21 cellular contexts compared by ENCODE assay signal in the genomic region with DNA sequence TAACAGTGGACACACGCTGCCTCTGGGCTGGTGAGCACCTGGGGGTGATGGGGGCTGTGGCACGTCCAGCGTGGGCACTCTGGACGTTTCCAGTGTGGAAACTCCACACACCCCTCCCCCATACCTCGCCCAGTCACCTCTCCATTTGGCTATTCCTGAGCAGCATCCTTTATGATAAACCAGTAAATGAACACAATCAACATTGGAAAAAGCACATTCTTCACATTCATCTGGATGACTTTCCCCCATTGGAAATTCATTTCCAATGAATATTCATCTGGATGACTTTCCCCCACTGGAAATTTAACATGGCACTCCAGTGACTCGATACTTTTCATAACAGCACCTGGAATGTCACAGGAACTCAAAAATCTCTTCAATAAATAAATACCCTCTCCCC.
DNase-seq lines count a peak whose midpoint lies in the region; ATAC-seq, FAIRE-seq and TF ChIP-seq lines count a peak whose summit lies in the region.
"Had no signal": no experiment of that assay in that cellular context is flagged by ENCODE, and none has a peak within 500 bp of the region (broad histone marks: within the 10 kb centered on the region; RNA-seq: fewer than 3 reads in every experiment).

No MANE protein-coding gene starts in this region.

- H3K4me1 ChIP-seq in H1 (replicated peaks in 1 of 4; ENCODE audit: control insufficient read depth in 3 of 4, insufficient read depth in 4 of 4, low read length in 3 of 4), result peaks cover 0 to 6% (median 3%) of the 10 kb centered on the region in 4 experiments; a peak in 2 of 7 replicates
- H3K4me1 ChIP-seq in mammary epithelial cell (ENCODE audit: insufficient read depth, low read length), result no peaks in the 10 kb centered on the region
- H3K4me1 ChIP-seq: SJCRH30 had no signal

- 88% methylated on average over 6 of the region's 6 CpGs; no CpG with 5 or more reads in 1 of the 2 experiments for WGBS in H1 (ENCODE audit: extremely low coverage in 1 of 2, insufficient coverage in 1 of 2, insufficient read length in 1 of 2, insufficient replicate concordance in 2 of 2, low coverage in 1 of 2, low lambda C conversion rate in 2 of 2, missing lambda C conversion rate in 1 of 2), 2 experiments
- WGBS in mammary epithelial cell (ENCODE audit: low coverage, missing lambda C conversion rate), result 94% methylated on average over 5 of the region's 6 CpGs

- no peak overlapping the region for H3K14ac ChIP-seq in H1 (ENCODE audit: insufficient read length)

- H3K18ac ChIP-seq in H1 (ENCODE audit: extremely low read depth, low read length), result no peak overlapping the region

- H3K27ac Mint-ChIP-seq in activated naive CD4-positive, alpha-beta T cell treated with anti-CD3 and anti-CD28 coated beads, Interleukin-2, amount 50 U/mL, for 24 hours, result peak overlapping the region; percentile 8
- H3K27ac Mint-ChIP-seq in mesothelial cell of epicardium, result peak overlapping the region; percentile 71
- H3K27ac Mint-ChIP-seq: CD8-positive, alpha-beta memory T cell had no signal

- no peak overlapping the region for H3K56ac ChIP-seq in H1 (replicated peaks; ENCODE audit: insufficient read length, low read depth, low read length)

- intact Hi-C loops in mammary epithelial cell (cut with micrococcal nuclease), result no loop called here

- H2BK5ac ChIP-seq in H1 (ENCODE audit: low read depth, low read length), result 0 out of 2 replicates have a peak overlapping the region, but pooled peaks have one; percentile 69

- no peak overlapping the region for H3K9ac ChIP-seq in H1 (replicated peaks in 1 of 4; ENCODE audit: extremely low read depth in 1 of 4, low read depth in 3 of 4, low read length in 3 of 4)
- no peak overlapping the region for H3K9ac ChIP-seq in mammary epithelial cell (ENCODE audit: insufficient read depth, low read length)

- dilution Hi-C loops in mammary epithelial cell (cut with HindIII; ENCODE audit: low sequenced_read_pairs), result no loop called here

- POLR2A ChIA-PET in H1 (lab: Charles Lee; ENCODE audit: partially characterized antibody), result no interaction called here

- TF ChIP-seq RAD21 in H1 (IDR thresholded peaks at IDR 0.05 in 1 of 2, conservative IDR thresholded peaks at IDR 0.05 in 1 of 2; ENCODE audit: low read depth in 2 of 2, low read length in 2 of 2), result no peak

- TF ChIP-seq EP300 in H1 (IDR thresholded peaks at IDR 0.05; ENCODE audit: borderline replicate concordance in 1 of 2, low read depth in 2 of 2, low read length in 2 of 2), result no peak

- H3K79me1 ChIP-seq in H1 (ENCODE audit: low read depth, low read length), result no peaks in the 10 kb centered on the region

- TF ChIP-seq CTCF in H1 (IDR thresholded peaks at IDR 0.05; ENCODE audit: control extremely low read depth in 1 of 3, insufficient read depth in 1 of 3, low read depth in 1 of 3, low read length in 3 of 3), result no peak
- TF ChIP-seq CTCF in mesothelial cell of epicardium (IDR thresholded peaks at IDR 0.05; ENCODE audit: unreplicated experiment), result no peak
- no peak for TF ChIP-seq CTCF in mammary epithelial cell (conservative IDR thresholded peaks at IDR 0.05 in 1 of 2, IDR thresholded peaks at IDR 0.05 in 1 of 2; ENCODE audit: extremely low read depth in 1 of 2, insufficient read depth in 1 of 2, low read depth in 1 of 2, low read length in 2 of 2)

- H3K23ac ChIP-seq in H1 (ENCODE audit: insufficient read length), result no peak overlapping the region

- TF ChIP-seq POLR2A in H1 (IDR thresholded peaks at IDR 0.05; ENCODE audit: control extremely low read depth in 1 of 2, low read depth in 2 of 2, low read length in 2 of 2), result no peak

- no peaks in the 10 kb centered on the region for H4K20me1 ChIP-seq in H1 (replicated peaks in 1 of 2; ENCODE audit: control insufficient read depth in 1 of 2, insufficient read depth in 2 of 2, low read length in 2 of 2)
- H4K20me1 ChIP-seq in mammary epithelial cell (ENCODE audit: insufficient read depth, low read length), result no peaks in the 10 kb centered on the region

- no peaks in the 10 kb centered on the region for H3K9me3 Mint-ChIP-seq in activated naive CD4-positive, alpha-beta T cell treated with anti-CD3 and anti-CD28 coated beads, Interleukin-2, amount 50 U/mL, for 24 hours
- no peaks in the 10 kb centered on the region for H3K9me3 Mint-ChIP-seq in mesothelial cell of epicardium
- H3K9me3 Mint-ChIP-seq: CD8-positive, alpha-beta memory T cell had no signal

- H3K4me3 ChIP-seq in H1 (ENCODE audit: extremely low read depth in 1 of 4, insufficient read depth in 2 of 4, low read depth in 3 of 4, low read length in 4 of 4), result no peak overlapping the region
- H3K4me3 ChIP-seq in mammary epithelial cell (replicated peaks in 1 of 3; ENCODE audit: insufficient read depth in 1 of 3, low read depth in 2 of 3, low read length in 3 of 3), result no peak overlapping the region
- H3K4me3 ChIP-seq: MG63, SJCRH30 had no signal

- H3K27ac ChIP-seq in H1 (ENCODE audit: low read depth, low read length) (no peak overlapping the region), mammary epithelial cell (ENCODE audit: insufficient read depth, low read depth, low read length) (no peak overlapping the region)
- H3K27ac ChIP-seq: 22Rv1, C4-2B, SJCRH30 had no signal

- H3K4me3 Mint-ChIP-seq in activated naive CD4-positive, alpha-beta T cell treated with anti-CD3 and anti-CD28 coated beads, Interleukin-2, amount 50 U/mL, for 24 hours, result no peak overlapping the region
- H3K4me3 Mint-ChIP-seq in mesothelial cell of epicardium, result no peak overlapping the region
- H3K4me3 Mint-ChIP-seq: CD8-positive, alpha-beta memory T cell had no signal

- peaks cover 27% of the 10 kb centered on the region for H3K36me3 Mint-ChIP-seq in activated naive CD4-positive, alpha-beta T cell treated with anti-CD3 and anti-CD28 coated beads, Interleukin-2, amount 50 U/mL, for 24 hours
- H3K36me3 Mint-ChIP-seq in mesothelial cell of epicardium, result peaks cover 9% of the 10 kb centered on the region

- no peak overlapping the region for H4K5ac ChIP-seq in H1 (ENCODE audit: insufficient read length, low read depth, low read length)

- H3K36me3 ChIP-seq in H1 (ENCODE audit: control insufficient read depth in 2 of 4, insufficient read depth in 4 of 4, low read length in 3 of 4), result no peaks in the 10 kb centered on the region; a peak in 1 of 8 replicates
- no peaks in the 10 kb centered on the region for H3K36me3 ChIP-seq in mammary epithelial cell (ENCODE audit: insufficient read depth, low read length)
- H3K36me3 ChIP-seq: MG63, SJCRH30 had no signal

- DNase-seq in activated naive CD4-positive, alpha-beta T cell treated with Interleukin-2 at 50 U/mL for 16 hours, result no peak
- DNase-seq in H1 (ENCODE audit: low read depth in 1 of 2, low spot score in 2 of 2) (no peak), mesothelial cell of epicardium (ENCODE audit: low spot score in 2 of 2, unreplicated experiment in 2 of 2) (no peak), mammary epithelial cell (no peak), middle frontal gyrus (ENCODE audit: extremely low spot score, low spot score) (no peak), hypothalamus (lab: John Stamatoyannopoulos, UW) (no peak)
- DNase-seq: Calu3, DMS153, GDM1, HCEC 1CT, MG63, NCI-H1417 treated with DMSO at 0.1 percent for 48 hours, NCI-H187, NCI-H526, SJCRH30 had no signal

- H2BK20ac ChIP-seq in H1 (ENCODE audit: low read length), result no peak overlapping the region

- H3K27me3 ChIP-seq in H1 (replicated peaks in 1 of 4; ENCODE audit: control insufficient read depth in 3 of 4, extremely low read depth in 1 of 4, insufficient read depth in 3 of 4, low read length in 3 of 4), result no peaks in the 10 kb centered on the region; a peak in 1 of 7 replicates
- no peaks in the 10 kb centered on the region for H3K27me3 ChIP-seq in mammary epithelial cell (ENCODE audit: insufficient read depth, low read length)
- H3K27me3 ChIP-seq: MG63, SJCRH30 had no signal

- no TSS peak for BruUV-seq in mammary epithelial cell (replicated peaks; lab: Mats Ljungman, UMichigan)

- H2AK5ac ChIP-seq in H1 (ENCODE audit: low read depth, low read length), result no peak overlapping the region

- no peak overlapping the region for H3K4me2 ChIP-seq in H1 (ENCODE audit: insufficient read depth in 1 of 2, low read depth in 2 of 2, low read length in 2 of 2)
- H3K4me2 ChIP-seq in mammary epithelial cell (ENCODE audit: insufficient read depth, low read depth, low read length), result no peak overlapping the region

- H3K79me2 ChIP-seq in H1 (ENCODE audit: control insufficient read depth in 1 of 2, insufficient read depth in 2 of 2, low read length in 2 of 2), result no peaks in the 10 kb centered on the region
- H3K79me2 ChIP-seq in mammary epithelial cell (ENCODE audit: insufficient read depth, low read length), result no peaks in the 10 kb centered on the region

- H4K91ac ChIP-seq in H1 (replicated peaks; ENCODE audit: insufficient read length, low read length), result no peak overlapping the region

- FAIRE-seq in H1 (lab: Jason Lieb, UNC), result peak; percentile 13
- FAIRE-seq: GM19239 had no signal

- no peaks in the 10 kb centered on the region for H3K9me3 ChIP-seq in H1 (ENCODE audit: insufficient read depth in 2 of 2, low read depth in 1 of 2, low read length in 1 of 2)
- no peaks in the 10 kb centered on the region for H3K9me3 ChIP-seq in mammary epithelial cell (replicated peaks; ENCODE audit: insufficient read depth, low read length)
- H3K9me3 ChIP-seq: MG63, SJCRH30 had no signal

- peaks cover 44% of the 10 kb centered on the region for H3K4me1 Mint-ChIP-seq in activated naive CD4-positive, alpha-beta T cell treated with anti-CD3 and anti-CD28 coated beads, Interleukin-2, amount 50 U/mL, for 24 hours
- peaks cover 3% of the 10 kb centered on the region for H3K4me1 Mint-ChIP-seq in mesothelial cell of epicardium

- ATAC-seq in HG03520 (IDR thresholded peaks at IDR 0.05; ENCODE audit: unreplicated experiment), result no peak

- peak overlapping the region; percentile 27 for H3K4ac ChIP-seq in H1 (replicated peaks; ENCODE audit: insufficient read length, low read depth, low read length)

- H3K27me3 Mint-ChIP-seq in activated naive CD4-positive, alpha-beta T cell treated with anti-CD3 and anti-CD28 coated beads, Interleukin-2, amount 50 U/mL, for 24 hours, result no peaks in the 10 kb centered on the region
- H3K27me3 Mint-ChIP-seq in mesothelial cell of epicardium (ENCODE audit: low read depth), result no peaks in the 10 kb centered on the region

- in situ Hi-C loops in mammary epithelial cell (cut with MboI; ENCODE audit: low sequenced_read_pairs in 2 of 2), result no loop called here

- no peak overlapping the region for H2BK120ac ChIP-seq in H1 (replicated peaks; ENCODE audit: low read depth, low read length)

- H2AFZ ChIP-seq in H1 (ENCODE audit: low read length) (no peak overlapping the region), mammary epithelial cell (ENCODE audit: low read depth, low read length) (no peak overlapping the region)

- CTCF ChIA-PET in H1 (lab: Charles Lee; ENCODE audit: partially characterized antibody), result interaction anchor here (0.6 to 1.6 kb wide), 5 partner anchors 25 to 459 kb away, joined by 3 to 5 read pairs (median 3); no protein-coding TSS in a partner anchor
- CTCF ChIA-PET in mammary epithelial cell (lab: Charles Lee; ENCODE audit: low non-redundant PET), result no interaction called here

- no peak overlapping the region for H2BK15ac ChIP-seq in H1 (ENCODE audit: low read length)

- no peaks in the 10 kb centered on the region for H3K23me2 ChIP-seq in H1 (ENCODE audit: low read depth, low read length)

- no peak overlapping the region for H4K8ac ChIP-seq in H1 (ENCODE audit: extremely low read depth, insufficient read depth, low read length)

- H2BK12ac ChIP-seq in H1 (ENCODE audit: low read depth, low read length), result no peak overlapping the region
